In the genomic region with DNA sequence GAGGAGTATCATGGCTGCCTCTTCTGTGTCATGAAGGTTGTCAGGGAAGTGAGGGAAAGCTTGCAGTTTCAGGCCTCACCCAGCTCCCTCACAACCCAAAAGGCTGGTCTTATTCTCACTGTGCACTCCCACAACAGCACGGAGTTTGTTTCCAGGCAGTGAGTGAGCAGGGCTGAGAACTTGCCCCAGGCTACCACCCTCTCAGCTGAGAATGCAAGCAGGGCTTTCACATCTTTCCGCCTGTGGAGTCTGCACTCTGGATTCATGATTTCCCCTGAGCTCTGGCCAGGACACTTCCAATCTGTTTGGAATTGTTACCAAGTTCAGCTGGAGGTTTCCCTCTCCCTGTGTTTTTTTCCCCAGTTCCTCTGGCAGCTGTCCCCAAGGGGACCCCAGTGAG, we compare ENCODE assay signal across 1 cellular context.
TF ChIP-seq lines count a peak whose summit lies in the region.

No MANE protein-coding gene starts in this region.

TF ChIP-seq in GM23338, 12 proteins besides CTCF, POLR2A, EP300 and RAD21 (continued from another document):
- TF ChIP-seq, protein P1, sequence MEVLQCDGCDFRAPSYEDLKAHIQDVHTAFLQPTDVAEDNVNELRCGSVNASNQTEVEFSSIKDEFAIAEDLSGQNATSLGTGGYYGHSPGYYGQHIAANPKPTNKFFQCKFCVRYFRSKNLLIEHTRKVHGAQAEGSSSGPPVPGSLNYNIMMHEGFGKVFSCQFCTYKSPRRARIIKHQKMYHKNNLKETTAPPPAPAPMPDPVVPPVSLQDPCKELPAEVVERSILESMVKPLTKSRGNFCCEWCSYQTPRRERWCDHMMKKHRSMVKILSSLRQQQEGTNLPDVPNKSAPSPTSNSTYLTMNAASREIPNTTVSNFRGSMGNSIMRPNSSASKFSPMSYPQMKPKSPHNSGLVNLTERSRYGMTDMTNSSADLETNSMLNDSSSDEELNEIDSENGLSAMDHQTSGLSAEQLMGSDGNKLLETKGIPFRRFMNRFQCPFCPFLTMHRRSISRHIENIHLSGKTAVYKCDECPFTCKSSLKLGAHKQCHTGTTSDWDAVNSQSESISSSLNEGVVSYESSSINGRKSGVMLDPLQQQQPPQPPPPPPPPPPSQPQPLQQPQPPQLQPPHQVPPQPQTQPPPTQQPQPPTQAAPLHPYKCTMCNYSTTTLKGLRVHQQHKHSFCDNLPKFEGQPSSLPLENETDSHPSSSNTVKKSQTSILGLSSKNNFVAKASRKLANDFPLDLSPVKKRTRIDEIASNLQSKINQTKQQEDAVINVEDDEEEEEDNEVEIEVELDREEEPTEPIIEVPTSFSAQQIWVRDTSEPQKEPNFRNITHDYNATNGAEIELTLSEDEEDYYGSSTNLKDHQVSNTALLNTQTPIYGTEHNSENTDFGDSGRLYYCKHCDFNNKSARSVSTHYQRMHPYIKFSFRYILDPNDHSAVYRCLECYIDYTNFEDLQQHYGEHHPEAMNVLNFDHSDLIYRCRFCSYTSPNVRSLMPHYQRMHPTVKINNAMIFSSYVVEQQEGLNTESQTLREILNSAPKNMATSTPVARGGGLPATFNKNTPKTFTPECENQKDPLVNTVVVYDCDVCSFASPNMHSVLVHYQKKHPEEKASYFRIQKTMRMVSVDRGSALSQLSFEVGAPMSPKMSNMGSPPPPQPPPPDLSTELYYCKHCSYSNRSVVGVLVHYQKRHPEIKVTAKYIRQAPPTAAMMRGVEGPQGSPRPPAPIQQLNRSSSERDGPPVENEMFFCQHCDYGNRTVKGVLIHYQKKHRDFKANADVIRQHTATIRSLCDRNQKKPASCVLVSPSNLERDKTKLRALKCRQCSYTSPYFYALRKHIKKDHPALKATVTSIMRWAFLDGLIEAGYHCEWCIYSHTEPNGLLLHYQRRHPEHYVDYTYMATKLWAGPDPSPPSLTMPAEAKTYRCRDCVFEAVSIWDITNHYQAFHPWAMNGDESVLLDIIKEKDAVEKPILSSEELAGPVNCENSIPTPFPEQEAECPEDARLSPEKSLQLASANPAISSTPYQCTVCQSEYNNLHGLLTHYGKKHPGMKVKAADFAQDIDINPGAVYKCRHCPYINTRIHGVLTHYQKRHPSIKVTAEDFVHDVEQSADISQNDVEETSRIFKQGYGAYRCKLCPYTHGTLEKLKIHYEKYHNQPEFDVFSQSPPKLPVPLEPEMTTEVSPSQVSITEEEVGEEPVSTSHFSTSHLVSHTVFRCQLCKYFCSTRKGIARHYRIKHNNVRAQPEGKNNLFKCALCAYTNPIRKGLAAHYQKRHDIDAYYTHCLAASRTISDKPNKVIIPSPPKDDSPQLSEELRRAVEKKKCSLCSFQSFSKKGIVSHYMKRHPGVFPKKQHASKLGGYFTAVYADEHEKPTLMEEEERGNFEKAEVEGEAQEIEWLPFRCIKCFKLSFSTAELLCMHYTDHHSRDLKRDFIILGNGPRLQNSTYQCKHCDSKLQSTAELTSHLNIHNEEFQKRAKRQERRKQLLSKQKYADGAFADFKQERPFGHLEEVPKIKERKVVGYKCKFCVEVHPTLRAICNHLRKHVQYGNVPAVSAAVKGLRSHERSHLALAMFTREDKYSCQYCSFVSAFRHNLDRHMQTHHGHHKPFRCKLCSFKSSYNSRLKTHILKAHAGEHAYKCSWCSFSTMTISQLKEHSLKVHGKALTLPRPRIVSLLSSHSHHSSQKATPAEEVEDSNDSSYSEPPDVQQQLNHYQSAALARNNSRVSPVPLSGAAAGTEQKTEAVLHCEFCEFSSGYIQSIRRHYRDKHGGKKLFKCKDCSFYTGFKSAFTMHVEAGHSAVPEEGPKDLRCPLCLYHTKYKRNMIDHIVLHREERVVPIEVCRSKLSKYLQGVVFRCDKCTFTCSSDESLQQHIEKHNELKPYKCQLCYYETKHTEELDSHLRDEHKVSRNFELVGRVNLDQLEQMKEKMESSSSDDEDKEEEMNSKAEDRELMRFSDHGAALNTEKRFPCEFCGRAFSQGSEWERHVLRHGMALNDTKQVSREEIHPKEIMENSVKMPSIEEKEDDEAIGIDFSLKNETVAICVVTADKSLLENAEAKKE (CRISPR knock-in tag; IDR thresholded peaks at IDR 0.05) = no peak
- TF ChIP-seq POLR2AphosphoS5 (IDR thresholded peaks at IDR 0.05; ENCODE audit: low read depth) = no peak
- no peak for TF ChIP-seq EZH2phosphoT487 (IDR thresholded peaks at IDR 0.05; ENCODE audit: unreplicated experiment)
